ENCODE assay signal across 8 cellular contexts in the genomic region with DNA sequence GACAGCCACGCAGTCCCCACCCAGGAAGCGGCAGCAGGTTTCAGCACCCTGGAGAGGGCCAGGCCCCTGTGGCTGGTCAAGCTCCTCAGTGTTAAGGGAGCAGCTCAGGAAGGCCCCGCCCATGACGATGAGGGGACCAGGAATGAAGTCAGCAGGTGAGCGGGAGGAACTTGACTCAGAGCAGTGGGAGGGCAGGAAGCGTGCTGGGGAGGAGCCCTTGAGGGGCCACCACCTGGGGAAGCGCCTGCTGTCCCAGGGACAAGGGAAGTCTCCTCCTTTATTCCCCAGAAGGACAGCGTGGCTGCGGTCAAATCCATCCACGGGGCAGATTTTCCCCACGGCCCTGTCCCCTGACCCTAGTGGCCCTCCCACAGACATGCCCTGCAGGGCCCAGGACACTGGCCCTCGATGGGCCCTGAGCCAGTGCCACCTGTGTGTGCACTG.
A peak's percentile ranks its signal among the peaks of the same experiment; 100 is the strongest.
DNase-seq lines count a peak whose midpoint lies in the region; ATAC-seq, FAIRE-seq and TF ChIP-seq lines count a peak whose summit lies in the region.
"Not testable (repeated sequence)": the region's sequence is repeated elsewhere in the genome, so short reads cannot be mapped to it uniquely, and the experiment has no call there.

No MANE protein-coding gene starts in this region.

- H4K8ac ChIP-seq in IMR-90 (ENCODE audit: low read depth in 2 of 2, low read length in 2 of 2) = not testable (repeated sequence)

- TF ChIP-seq CTCF in A549 (IDR thresholded peaks at IDR 0.05); IMR-90 (conservative IDR thresholded peaks at IDR 0.05; ENCODE audit: low read depth, low read length); WTC11 (IDR thresholded peaks at IDR 0.05); nephron progenitor cell (IDR thresholded peaks at IDR 0.05): not testable (repeated sequence)

- not testable (repeated sequence) for H2AFZ ChIP-seq in IMR-90 (replicated peaks; ENCODE audit: low read length, poor library complexity)

- H3K27ac Mint-ChIP-seq in WTC11, nephron progenitor cell: not testable (repeated sequence)

- not testable (repeated sequence) for H3K79me1 ChIP-seq in IMR-90 (ENCODE audit: low read depth in 1 of 2, low read length in 2 of 2)

- not testable (repeated sequence) for H3K4me3 Mint-ChIP-seq in WTC11; activated T-cell treated with anti-CD3 and anti-CD28 coated beads, Interleukin-2, amount 50 U/mL, for 4 hours; nephron progenitor cell

- in situ Hi-C loops in IMR-90 (cut with MboI; ENCODE audit: low sequenced_read_pairs) = loop anchor here (5.0 kb wide), 1 partner anchor 331 kb away; no protein-coding TSS in a partner anchor

- not testable (repeated sequence) for H3K4me3 ChIP-seq in A549; IMR-90 (ENCODE audit: insufficient read depth, low read depth, low read length)

- H3K4me1 Mint-ChIP-seq in WTC11 (peaks cover 16% of the 10 kb centered on the region), nephron progenitor cell (peaks cover 11% of the 10 kb centered on the region)
- H3K4me1 Mint-ChIP-seq in activated T-cell treated with anti-CD3 and anti-CD28 coated beads, Interleukin-2, amount 50 U/mL, for 4 hours (ENCODE audit: low read depth) = not testable (repeated sequence)

- not testable (repeated sequence) for FAIRE-seq in A549 (lab: Jason Lieb, UNC)

- not testable (repeated sequence) for H3K36me3 Mint-ChIP-seq in WTC11; activated T-cell treated with anti-CD3 and anti-CD28 coated beads, Interleukin-2, amount 50 U/mL, for 4 hours (ENCODE audit: insufficient read depth); nephron progenitor cell (ENCODE audit: low read depth)

- H3K4ac ChIP-seq in IMR-90 (ENCODE audit: low read depth, low read length) = not testable (repeated sequence)

- H3K23ac ChIP-seq in IMR-90 (ENCODE audit: low read depth, low read length) = not testable (repeated sequence)

- TF ChIP-seq RAD21 in A549 (conservative IDR thresholded peaks at IDR 0.05 in 1 of 2, IDR thresholded peaks at IDR 0.05 in 1 of 2); IMR-90 (IDR thresholded peaks at IDR 0.05; ENCODE audit: low read length): not testable (repeated sequence)

- H3K14ac ChIP-seq in IMR-90 (replicated peaks; ENCODE audit: low read depth, low read length) = not testable (repeated sequence)

- not testable (repeated sequence) for H3K36me3 ChIP-seq in IMR-90 (ENCODE audit: control insufficient read depth, insufficient read depth, low read length)

- H3K27ac ChIP-seq in A549; IMR-90 (ENCODE audit: insufficient read depth, low read length): not testable (repeated sequence)

- H4K5ac ChIP-seq in IMR-90 (ENCODE audit: low read depth, low read length) = not testable (repeated sequence)

- H2BK15ac ChIP-seq in IMR-90 (ENCODE audit: low read depth, low read length) = not testable (repeated sequence)

- not testable (repeated sequence) for H2BK20ac ChIP-seq in IMR-90 (ENCODE audit: low read depth, low read length)

- not testable (repeated sequence) for H3K27me3 Mint-ChIP-seq in WTC11 (ENCODE audit: low read depth)
- peaks cover 38% of the 10 kb centered on the region for H3K27me3 Mint-ChIP-seq in activated T-cell treated with anti-CD3 and anti-CD28 coated beads, Interleukin-2, amount 50 U/mL, for 4 hours (ENCODE audit: low read depth)
- peaks cover 23% of the 10 kb centered on the region for H3K27me3 Mint-ChIP-seq in nephron progenitor cell (ENCODE audit: low read depth, poor library complexity)

- intact Hi-C loops in IMR-90 (cut with micrococcal nuclease) = not testable (repeated sequence)

- H2BK120ac ChIP-seq in IMR-90 (ENCODE audit: low read depth, low read length) = not testable (repeated sequence)

- not testable (repeated sequence) for H3K18ac ChIP-seq in IMR-90 (ENCODE audit: low read depth, low read length)

- ATAC-seq in A549 (peak; percentile 75 to 83; a peak in 4 of 6 replicates), IMR-90 (ENCODE audit: low read depth) (peak; percentile 46; the same call in 1 of the 2 replicates), WTC11 (peak; percentile 87)
- ATAC-seq in activated T-cell treated with anti-CD3 and anti-CD28 coated beads, Interleukin-2, amount 50 U/mL, for 4 hours = peak; percentile 49 to 61

- WGBS in A549 (ENCODE audit: missing lambda C conversion rate) = 47% methylated on average over 10 of the region's 12 CpGs
- 20% methylated on average over 1 of the region's 12 CpGs; no CpG with 5 or more reads in 1 of the 2 experiments for WGBS in IMR-90 (ENCODE audit: extremely low coverage in 2 of 2, insufficient read length in 1 of 2), 2 experiments

- dilution Hi-C loops in IMR-90 (cut with HindIII; ENCODE audit: low sequenced_read_pairs, unreplicated experiment) = not testable (repeated sequence)

- TF ChIP-seq EP300 in A549 (IDR thresholded peaks at IDR 0.05) = not testable (repeated sequence)

- H3K27me3 ChIP-seq in IMR-90 (ENCODE audit: control insufficient read depth, insufficient read depth, low read length) = not testable (repeated sequence)

- TF ChIP-seq POLR2A in A549 (IDR thresholded peaks at IDR 0.05; ENCODE audit: low read length); IMR-90 (IDR thresholded peaks at IDR 0.05; ENCODE audit: low read depth, low read length): not testable (repeated sequence)

- BruUV-seq in IMR-90 (replicated peaks; lab: Mats Ljungman, UMichigan) = not testable (repeated sequence)

- H2BK5ac ChIP-seq in IMR-90 (ENCODE audit: low read depth, low read length, poor library complexity, severe bottlenecking) = not testable (repeated sequence)

- not testable (repeated sequence) for H3K4me1 ChIP-seq in A549; IMR-90 (ENCODE audit: control insufficient read depth, insufficient read depth, low read length)

- CTCF ChIA-PET in A549 (lab: Yijun Ruan, JAX); IMR-90 (lab: Yijun Ruan, JAX); WTC11 (lab: Charles Lee): not testable (repeated sequence)

- not testable (repeated sequence) for H4K20me1 ChIP-seq in IMR-90 (ENCODE audit: insufficient read depth, low read length)

- H4K91ac ChIP-seq in IMR-90 (ENCODE audit: insufficient read depth, low read depth, low read length) = not testable (repeated sequence)

- not testable (repeated sequence) for H3K56ac ChIP-seq in IMR-90 (ENCODE audit: extremely low read depth, insufficient read depth, low read length)

- H2AK5ac ChIP-seq in IMR-90 (ENCODE audit: low read depth, low read length) = not testable (repeated sequence)

- POLR2A ChIA-PET in A549 (lab: Yijun Ruan, JAX); IMR-90 (lab: Charles Lee; ENCODE audit: unreplicated experiment); WTC11 (lab: Charles Lee): not testable (repeated sequence)

- H3K4me2 ChIP-seq in A549; IMR-90 (ENCODE audit: low read depth, low read length): not testable (repeated sequence)

- not testable (repeated sequence) for DNase-seq in A549 (ENCODE audit: low read depth in 1 of 2, low spot score in 1 of 2); IMR-90; activated T-cell treated with anti-CD3 and anti-CD28 coated beads, Interleukin-2, amount 50 U/mL, for 4 hours
- DNase-seq in WTC11 (ENCODE audit: low spot score) (peak; percentile 37), dedifferentiated amniotic fluid mesenchymal stem cell (ENCODE audit: extremely low spot score) (peak; percentile 1), kidney tubule cell (ENCODE audit: low spot score) (peak; percentile 65), nephron progenitor cell (peak; percentile 71)
- peak; percentile 46 for DNase-seq in stimulated activated CD4-positive, alpha-beta T cell treated with anti-CD3 and anti-CD28 coated beads, Interleukin-1b, Interleukin-23, amount 100 ng/mL, for 48 hours

- H3K9me3 Mint-ChIP-seq in WTC11 = peaks cover 13% of the 10 kb centered on the region
- not testable (repeated sequence) for H3K9me3 Mint-ChIP-seq in activated T-cell treated with anti-CD3 and anti-CD28 coated beads, Interleukin-2, amount 50 U/mL, for 4 hours; nephron progenitor cell

- H3K9me3 ChIP-seq in A549 = not testable (repeated sequence)
- peaks cover 23% of the 10 kb centered on the region for H3K9me3 ChIP-seq in IMR-90 (ENCODE audit: control insufficient read depth, insufficient read depth, low read length)

- H3K9me1 ChIP-seq in IMR-90 (ENCODE audit: insufficient read depth, low read length) = not testable (repeated sequence)

- H3K9ac ChIP-seq in IMR-90 (ENCODE audit: low read depth, low read length) = not testable (repeated sequence)

- not testable (repeated sequence) for H2AK9ac ChIP-seq in IMR-90 (replicated peaks; ENCODE audit: low read depth, low read length, poor library complexity)
